Comparison of ENCODE assay signal across 2 cellular contexts in genomic region chr4:123659262-123659661, GRCh38.
TF ChIP-seq lines count a peak whose summit lies in the region.

No MANE protein-coding gene starts in this region.

TF ChIP-seq in IMR-90, 13 proteins besides CTCF, POLR2A, EP300 and RAD21:
- TF ChIP-seq CEBPB (IDR thresholded peaks at IDR 0.05; ENCODE audit: low read depth, low read length): no peak
- TF ChIP-seq NFE2L2 (IDR thresholded peaks at IDR 0.05; ENCODE audit: low read depth, low read length): no peak
- no peak for TF ChIP-seq ELK1 (IDR thresholded peaks at IDR 0.05; ENCODE audit: borderline replicate concordance, low read depth, low read length)
- TF ChIP-seq BHLHE40 (IDR thresholded peaks at IDR 0.05; ENCODE audit: low read depth, low read length): no peak
- TF ChIP-seq RCOR1 (IDR thresholded peaks at IDR 0.05; ENCODE audit: insufficient replicate concordance, low read length): no peak
- TF ChIP-seq MXI1 (IDR thresholded peaks at IDR 0.05; ENCODE audit: borderline replicate concordance, low read depth, low read length): no peak
- no peak for TF ChIP-seq FOS (IDR thresholded peaks at IDR 0.05; ENCODE audit: low read depth, low read length)
TF ChIP-seq in IMR-90: peak in this region for 0.

TF ChIP-seq in GM12878, 131 proteins besides CTCF, POLR2A, EP300 and RAD21:
- no peak for TF ChIP-seq SP1 (IDR thresholded peaks at IDR 0.05; ENCODE audit: low read depth, low read length)
- TF ChIP-seq HCFC1 (IDR thresholded peaks at IDR 0.05; ENCODE audit: low read length): no peak
- no peak for TF ChIP-seq RCOR1 (conservative IDR thresholded peaks at IDR 0.05; ENCODE audit: low read depth, low read length)
- TF ChIP-seq ZNF24 (IDR thresholded peaks at IDR 0.05): no peak
- TF ChIP-seq, protein P1, sequence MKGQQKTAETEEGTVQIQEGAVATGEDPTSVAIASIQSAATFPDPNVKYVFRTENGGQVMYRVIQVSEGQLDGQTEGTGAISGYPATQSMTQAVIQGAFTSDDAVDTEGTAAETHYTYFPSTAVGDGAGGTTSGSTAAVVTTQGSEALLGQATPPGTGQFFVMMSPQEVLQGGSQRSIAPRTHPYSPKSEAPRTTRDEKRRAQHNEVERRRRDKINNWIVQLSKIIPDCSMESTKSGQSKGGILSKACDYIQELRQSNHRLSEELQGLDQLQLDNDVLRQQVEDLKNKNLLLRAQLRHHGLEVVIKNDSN (IDR thresholded peaks at IDR 0.05; ENCODE audit: borderline replicate concordance, extremely low read length, insufficient read depth, low read depth, low read length): no peak
- no peak for TF ChIP-seq NFXL1 (IDR thresholded peaks at IDR 0.05; ENCODE audit: borderline replicate concordance)
- TF ChIP-seq PAX8 (IDR thresholded peaks at IDR 0.05): no peak
- no peak for TF ChIP-seq SUZ12 (IDR thresholded peaks at IDR 0.05; ENCODE audit: unreplicated experiment)
- no peak for TF ChIP-seq CHD4 (IDR thresholded peaks at IDR 0.05)
- TF ChIP-seq HDAC2 (IDR thresholded peaks at IDR 0.05): no peak
- TF ChIP-seq, protein P2, sequence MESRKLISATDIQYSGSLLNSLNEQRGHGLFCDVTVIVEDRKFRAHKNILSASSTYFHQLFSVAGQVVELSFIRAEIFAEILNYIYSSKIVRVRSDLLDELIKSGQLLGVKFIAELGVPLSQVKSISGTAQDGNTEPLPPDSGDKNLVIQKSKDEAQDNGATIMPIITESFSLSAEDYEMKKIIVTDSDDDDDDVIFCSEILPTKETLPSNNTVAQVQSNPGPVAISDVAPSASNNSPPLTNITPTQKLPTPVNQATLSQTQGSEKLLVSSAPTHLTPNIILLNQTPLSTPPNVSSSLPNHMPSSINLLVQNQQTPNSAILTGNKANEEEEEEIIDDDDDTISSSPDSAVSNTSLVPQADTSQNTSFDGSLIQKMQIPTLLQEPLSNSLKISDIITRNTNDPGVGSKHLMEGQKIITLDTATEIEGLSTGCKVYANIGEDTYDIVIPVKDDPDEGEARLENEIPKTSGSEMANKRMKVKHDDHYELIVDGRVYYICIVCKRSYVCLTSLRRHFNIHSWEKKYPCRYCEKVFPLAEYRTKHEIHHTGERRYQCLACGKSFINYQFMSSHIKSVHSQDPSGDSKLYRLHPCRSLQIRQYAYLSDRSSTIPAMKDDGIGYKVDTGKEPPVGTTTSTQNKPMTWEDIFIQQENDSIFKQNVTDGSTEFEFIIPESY (IDR thresholded peaks at IDR 0.05): no peak
- no peak for TF ChIP-seq MTA3 (IDR thresholded peaks at IDR 0.05; ENCODE audit: borderline replicate concordance, low read length)
- no peak for TF ChIP-seq EGR1 (IDR thresholded peaks at IDR 0.05; ENCODE audit: borderline replicate concordance in 1 of 2, low read depth in 2 of 2, low read length in 2 of 2)
- TF ChIP-seq POU2F2 (IDR thresholded peaks at IDR 0.05; ENCODE audit: borderline replicate concordance, low read depth, low read length): no peak
- TF ChIP-seq RAD51 (IDR thresholded peaks at IDR 0.05): no peak
- no peak for TF ChIP-seq ZNF592 (IDR thresholded peaks at IDR 0.05)
TF ChIP-seq in GM12878: peak in this region for 0.
